In the genomic region with DNA sequence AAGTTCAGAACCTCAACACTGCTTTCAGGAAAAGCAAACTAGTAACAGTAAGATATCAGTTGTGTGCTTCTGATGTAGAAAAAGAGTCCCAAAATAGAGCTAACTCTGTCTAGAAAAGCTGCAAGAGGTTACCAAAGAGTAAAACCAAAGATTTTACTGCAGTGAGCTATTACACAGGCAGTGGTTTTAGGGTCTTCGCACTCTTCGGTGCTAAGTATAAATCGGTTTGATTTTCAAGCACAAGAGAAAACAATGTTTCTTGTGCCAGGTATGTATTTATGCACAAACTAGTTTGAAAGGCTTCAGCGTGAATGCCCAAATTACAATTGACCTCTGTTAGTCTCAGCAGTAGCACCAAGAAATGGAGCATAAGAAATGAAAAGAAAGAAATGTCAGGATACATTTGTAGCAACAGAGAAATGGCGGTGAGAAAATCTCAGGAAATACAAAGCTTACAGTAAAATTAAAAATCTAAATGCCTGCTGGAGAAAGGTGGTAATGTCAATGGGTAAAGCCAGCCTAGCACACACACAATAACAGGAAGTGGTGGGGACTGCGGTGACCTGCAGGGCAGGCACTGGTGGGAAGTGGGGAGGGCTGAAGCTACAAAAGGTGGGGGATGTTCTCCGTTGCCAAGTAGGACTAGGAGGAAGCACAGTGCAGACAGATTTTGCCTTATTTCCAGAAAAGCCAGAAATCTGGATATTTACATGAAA, we compare ENCODE assay signal across 10 cellular contexts. TPM values are rescaled to one million over a fixed set of nuclear protein-coding genes. Genes with fewer than 3 reads are reported as not detected.
A peak's percentile ranks its signal among the peaks of the same experiment; 100 is the strongest.
DNase-seq lines count a peak whose midpoint lies in the region; ATAC-seq, FAIRE-seq and TF ChIP-seq lines count a peak whose summit lies in the region.
"Had no signal": no experiment of that assay in that cellular context is flagged by ENCODE, and none has a peak within 500 bp of the region (broad histone marks: within the 10 kb centered on the region; RNA-seq: fewer than 3 reads in every experiment).

No MANE protein-coding gene starts in this region.

- TF ChIP-seq CTCF in HepG2 (CRISPR knock-in tag; IDR thresholded peaks at IDR 0.05): no peak
- TF ChIP-seq CTCF in glutamatergic neuron (IDR thresholded peaks at IDR 0.05; ENCODE audit: partially characterized antibody, unreplicated experiment): no peak

- H3K27ac Mint-ChIP-seq in stimulated activated memory B cell treated with anti-CD40 and anti-IgM and Interleukin-4, amounts not matched to agents 10 μg/mL and 1 μg/mL and 100 μg/mL, for 72 hours: peak overlapping the region; percentile 81
- no peak overlapping the region for H3K27ac Mint-ChIP-seq in glutamatergic neuron (ENCODE audit: unreplicated experiment)

- H3K9ac ChIP-seq in HepG2 (ENCODE audit: insufficient read depth, low read depth, low read length): no peak overlapping the region

- peaks cover 66% of the 10 kb centered on the region for H3K4me1 Mint-ChIP-seq in stimulated activated memory B cell treated with anti-CD40 and anti-IgM and Interleukin-4, amounts not matched to agents 10 μg/mL and 1 μg/mL and 100 μg/mL, for 72 hours
- no peaks in the 10 kb centered on the region for H3K4me1 Mint-ChIP-seq in glutamatergic neuron (ENCODE audit: low read depth, unreplicated experiment)

- peak; percentile 54 for DNase-seq in DMS153 (lab: John Stamatoyannopoulos, UW)
- DNase-seq in DMS153 treated with DMSO at 0.1 percent for 48 hours (lab: John Stamatoyannopoulos, UW; ENCODE audit: unreplicated experiment): no peak
- peak; percentile 65 for DNase-seq in SIG-M5 treated with dmso at 0.1 percent for 504 hours (lab: John Stamatoyannopoulos, UW; ENCODE audit: unreplicated experiment)
- DNase-seq in activated gamma-delta T cell (lab: John Stamatoyannopoulos, UW): peak; percentile 47
- peak; percentile 10 for DNase-seq in HepG2 (ENCODE audit: low spot score)
- no peak for DNase-seq in glutamatergic neuron

- CTCF ChIA-PET in HepG2 (lab: Yijun Ruan, JAX; ENCODE audit: low intra/inter-chr PET ratio, low total read pairs): no interaction called here

- H3K4me3 Mint-ChIP-seq in stimulated activated memory B cell treated with anti-CD40 and anti-IgM and Interleukin-4, amounts not matched to agents 10 μg/mL and 1 μg/mL and 100 μg/mL, for 72 hours: peak overlapping the region; percentile 10
- H3K4me3 Mint-ChIP-seq in glutamatergic neuron (ENCODE audit: unreplicated experiment): no peak overlapping the region

- no peaks in the 10 kb centered on the region for H3K9me3 ChIP-seq in HepG2 (ENCODE audit: low read length)
- H3K9me3 ChIP-seq: uterus had no signal

- H3K36me3 ChIP-seq in HepG2 (replicated peaks in 1 of 2; ENCODE audit: control insufficient read depth in 1 of 2, insufficient read depth in 2 of 2, low read length in 2 of 2): no peaks in the 10 kb centered on the region
- H3K36me3 ChIP-seq: uterus had no signal

- no peaks in the 10 kb centered on the region for H3K27me3 Mint-ChIP-seq in stimulated activated memory B cell treated with anti-CD40 and anti-IgM and Interleukin-4, amounts not matched to agents 10 μg/mL and 1 μg/mL and 100 μg/mL, for 72 hours
- no peaks in the 10 kb centered on the region for H3K27me3 Mint-ChIP-seq in glutamatergic neuron (ENCODE audit: unreplicated experiment)

- 0 out of 2 replicates have a peak, but pooled peaks cover 6% of the 10 kb centered on the region for H3K4me1 ChIP-seq in HepG2 (ENCODE audit: insufficient read depth, low read length)
- H3K4me1 ChIP-seq: uterus had no signal

- no peaks in the 10 kb centered on the region for H3K79me2 ChIP-seq in HepG2 (ENCODE audit: insufficient read depth, low read length)

- peaks cover 0 to 7% of the 10 kb centered on the region in 2 experiments; a peak in 2 of 5 replicates for H3K27me3 ChIP-seq in HepG2 (ENCODE audit: control insufficient read depth in 1 of 2, insufficient read depth in 2 of 2, low read length in 2 of 2)
- H3K27me3 ChIP-seq: uterus had no signal

- POLR2A ChIA-PET in HepG2 (lab: Yijun Ruan, JAX): no interaction called here

- FAIRE-seq in HepG2 (lab: Jason Lieb, UNC): no peak

- peak; percentile 90 for ATAC-seq in HG03095 (IDR thresholded peaks at IDR 0.05; ENCODE audit: unreplicated experiment)
- ATAC-seq in HepG2: peak; percentile 69; the same call in 2 of the 3 replicates
- peak; percentile 99 for ATAC-seq in stimulated activated memory B cell treated with anti-CD40 and anti-IgM and Interleukin-4, amounts not matched to agents 10 μg/mL and 1 μg/mL and 100 μg/mL, for 72 hours

- H4K20me1 ChIP-seq in HepG2 (ENCODE audit: insufficient read depth, low read length): no peaks in the 10 kb centered on the region

- peaks cover 6% of the 10 kb centered on the region for H3K9me3 Mint-ChIP-seq in stimulated activated memory B cell treated with anti-CD40 and anti-IgM and Interleukin-4, amounts not matched to agents 10 μg/mL and 1 μg/mL and 100 μg/mL, for 72 hours
- no peaks in the 10 kb centered on the region for H3K9me3 Mint-ChIP-seq in glutamatergic neuron (ENCODE audit: unreplicated experiment)

- H3K36me3 Mint-ChIP-seq in stimulated activated memory B cell treated with anti-CD40 and anti-IgM and Interleukin-4, amounts not matched to agents 10 μg/mL and 1 μg/mL and 100 μg/mL, for 72 hours: peaks cover 10% of the 10 kb centered on the region
- no peaks in the 10 kb centered on the region for H3K36me3 Mint-ChIP-seq in glutamatergic neuron (ENCODE audit: unreplicated experiment)

- no peak for TF ChIP-seq RAD21 in HepG2 (CRISPR knock-in tag; IDR thresholded peaks at IDR 0.05)

- H2AFZ ChIP-seq in HepG2 (ENCODE audit: low read length): no peak overlapping the region

- no peak overlapping the region for H3K4me3 ChIP-seq in HepG2 (replicated peaks in 1 of 3; ENCODE audit: insufficient read depth in 1 of 3, low read depth in 2 of 3, low read length in 3 of 3)
- H3K4me3 ChIP-seq: uterus had no signal

- 21% methylated on average over 7 of the region's 7 CpGs for WGBS in HepG2 (ENCODE audit: low lambda C conversion rate)

- no peak for TF ChIP-seq POLR2A in HepG2 (IDR thresholded peaks at IDR 0.05; ENCODE audit: insufficient read depth in 1 of 2, low read depth in 2 of 2, low read length in 2 of 2)

- in situ Hi-C loops in HepG2 (cut with HindIII; ENCODE audit: extremely low pct_ligation_motif_present, low pct_unique_long_range_greater_than_20kb): no loop called here

- BruUV-seq in HepG2 (replicated peaks; lab: Mats Ljungman, UMichigan): no TSS peak

- H3K27ac ChIP-seq in HepG2 (ENCODE audit: extremely low read length, insufficient read depth, low read length): no peak overlapping the region
- H3K27ac ChIP-seq: 22Rv1, uterus had no signal

- intact Hi-C loops in HepG2 (cut with micrococcal nuclease; ENCODE audit: unreplicated experiment): no loop called here

- no peak for TF ChIP-seq EP300 in HepG2 (IDR thresholded peaks at IDR 0.05; ENCODE audit: low read depth in 2 of 2, low read length in 2 of 2)
- TF ChIP-seq EP300 in HepG2 (CRISPR knock-in tag; IDR thresholded peaks at IDR 0.05; ENCODE audit: borderline replicate concordance): no peak

- H3K4me2 ChIP-seq in HepG2 (ENCODE audit: low read depth, low read length): no peak overlapping the region

TF ChIP-seq in HepG2, 621 proteins besides CTCF, POLR2A, EP300 and RAD21:
- TF ChIP-seq GABPA (IDR thresholded peaks at IDR 0.05; ENCODE audit: low read depth, low read length): no peak
- TF ChIP-seq GABPA (CRISPR knock-in tag; IDR thresholded peaks at IDR 0.05; ENCODE audit: low read depth): peak; percentile 61; the same call in 1 of the 2 replicates
- peak; percentile 65; the same call in 1 of the 2 replicates for TF ChIP-seq ZNF746 (CRISPR knock-in tag; IDR thresholded peaks at IDR 0.05)
- TF ChIP-seq, protein P1, sequence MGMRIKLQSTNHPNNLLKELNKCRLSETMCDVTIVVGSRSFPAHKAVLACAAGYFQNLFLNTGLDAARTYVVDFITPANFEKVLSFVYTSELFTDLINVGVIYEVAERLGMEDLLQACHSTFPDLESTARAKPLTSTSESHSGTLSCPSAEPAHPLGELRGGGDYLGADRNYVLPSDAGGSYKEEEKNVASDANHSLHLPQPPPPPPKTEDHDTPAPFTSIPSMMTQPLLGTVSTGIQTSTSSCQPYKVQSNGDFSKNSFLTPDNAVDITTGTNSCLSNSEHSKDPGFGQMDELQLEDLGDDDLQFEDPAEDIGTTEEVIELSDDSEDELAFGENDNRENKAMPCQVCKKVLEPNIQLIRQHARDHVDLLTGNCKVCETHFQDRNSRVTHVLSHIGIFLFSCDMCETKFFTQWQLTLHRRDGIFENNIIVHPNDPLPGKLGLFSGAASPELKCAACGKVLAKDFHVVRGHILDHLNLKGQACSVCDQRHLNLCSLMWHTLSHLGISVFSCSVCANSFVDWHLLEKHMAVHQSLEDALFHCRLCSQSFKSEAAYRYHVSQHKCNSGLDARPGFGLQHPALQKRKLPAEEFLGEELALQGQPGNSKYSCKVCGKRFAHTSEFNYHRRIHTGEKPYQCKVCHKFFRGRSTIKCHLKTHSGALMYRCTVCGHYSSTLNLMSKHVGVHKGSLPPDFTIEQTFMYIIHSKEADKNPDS (CRISPR knock-in tag; IDR thresholded peaks at IDR 0.05): no peak
TF ChIP-seq in HepG2: peak in this region for 2.

RNA-seq across cellular contexts. Expression of gene DYRK2, which starts 18.0 kb away (rescaled TPM):
- total RNA-seq in HepG2 (2016; rRNA removed; fragmentation: Illumina TruSeq; extraction: Trizol) (10.1 and 11.5 TPM in 2 replicates), glutamatergic neuron (ENCODE audit: unreplicated experiment) (70.9 TPM)
- total RNA-seq in HepG2 (2016; cell fraction: cytosol; rRNA removed; fragmentation: Illumina TruSeq; extraction: Trizol; ENCODE audit: low read depth): 0.62 and 0.81 TPM in 2 replicates
- 9.8 and 11.5 TPM in 2 replicates for total RNA-seq in HepG2 (2016; cell fraction: insoluble cytoplasmic fraction; rRNA removed; fragmentation: Illumina TruSeq; extraction: Trizol)
- total RNA-seq in HepG2 (2016; cell fraction: membrane; rRNA removed; fragmentation: Illumina TruSeq; extraction: Trizol): 4.4 and 5.2 TPM in 2 replicates
- 11.0 and 12.1 TPM in 2 replicates for total RNA-seq in HepG2 (2016; cell fraction: nucleus; rRNA removed; fragmentation: Illumina TruSeq; extraction: Trizol)
- polyA plus RNA-seq in HepG2 (2011; rRNA removed): 8.2 and 9.3 TPM in 2 replicates
- 7.3 and 8.2 TPM in 2 replicates for polyA plus RNA-seq in HepG2 (2011; cell fraction: cytosol; rRNA removed)
- 8.6 and 9.9 TPM in 2 replicates for polyA plus RNA-seq in HepG2 (2011; cell fraction: nucleus; rRNA removed)
- polyA plus RNA-seq in HepG2 (2012): 5.3 and 6.0 TPM in 2 replicates
- 0.89 and 1.4 TPM in 2 replicates for polyA plus RNA-seq in HepG2 (2016; cell fraction: cytosol; fragmentation: Illumina TruSeq; extraction: Trizol; ENCODE audit: low read depth)
- 6.8 and 9.2 TPM in 2 replicates for polyA plus RNA-seq in HepG2 (2016; cell fraction: insoluble cytoplasmic fraction; fragmentation: Illumina TruSeq; extraction: Trizol; ENCODE audit: low read depth)
- polyA plus RNA-seq in HepG2 (2016; cell fraction: membrane; fragmentation: Illumina TruSeq; extraction: Trizol; ENCODE audit: low read depth): 2.1 and 2.6 TPM in 2 replicates
- polyA plus RNA-seq in HepG2 (2016; cell fraction: nucleus; fragmentation: Illumina TruSeq; extraction: Trizol; ENCODE audit: insufficient read depth, low read depth): 9.5 and 10.2 TPM in 2 replicates
- polyA minus RNA-seq in HepG2 (2011; rRNA and poly(A)+ RNA removed; ENCODE audit: low replicate concordance): 33.7 and 36.3 TPM in 2 replicates
- 10.1 and 14.8 TPM in 2 replicates for polyA minus RNA-seq in HepG2 (2011; cell fraction: cytosol; rRNA and poly(A)+ RNA removed)
- 18.7 and 29.2 TPM in 2 replicates for polyA minus RNA-seq in HepG2 (2011; cell fraction: nucleus; rRNA and poly(A)+ RNA removed)

Comparison
In these comparisons a context has a peak if more than half of its experiments do, and no peak if none do; other contexts are left out.
1. DNase-seq: peak in DMS153 (single experiment), SIG-M5 treated with dmso at 0.1 percent for 504 hours (single experiment), activated gamma-delta T cell (single experiment) and HepG2 (single experiment); none in DMS153 treated with DMSO at 0.1 percent for 48 hours (single experiment) and glutamatergic neuron (single experiment).
2. Peak in every context shown above with its lines, with median percentiles within 50 percentile points of each other: ATAC-seq.